ENCODE assay signal across 10 cellular contexts in the genomic region with DNA sequence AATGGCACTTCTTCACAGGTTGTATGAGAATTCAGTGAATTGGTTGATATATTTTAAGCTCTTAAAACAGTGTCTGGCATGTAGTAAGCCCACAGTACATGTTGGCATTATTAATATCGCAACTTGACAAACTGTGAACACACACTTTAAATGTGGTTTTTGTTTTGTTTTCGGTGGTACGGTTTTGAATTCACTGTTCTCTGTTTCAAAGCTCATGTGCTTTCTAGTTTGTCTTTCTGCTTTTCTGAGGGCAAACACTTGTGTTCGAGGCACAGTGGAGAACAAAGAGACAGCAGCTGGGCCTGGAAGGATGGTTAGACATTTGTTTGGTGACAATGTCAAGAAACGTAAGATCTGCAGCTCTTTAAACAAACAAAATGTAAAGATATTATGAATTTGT.
DNase-seq lines count a peak whose midpoint lies in the region; ATAC-seq and TF ChIP-seq lines count a peak whose summit lies in the region.
"Had no signal": no experiment of that assay in that cellular context is flagged by ENCODE, and none has a peak within 500 bp of the region (broad histone marks: within the 10 kb centered on the region; RNA-seq: fewer than 3 reads in every experiment).

No MANE protein-coding gene starts in this region.

- ATAC-seq in GM18909 (IDR thresholded peaks at IDR 0.05; ENCODE audit: poor library complexity, unreplicated experiment) (peak; percentile 99), GM21825 (IDR thresholded peaks at IDR 0.05; ENCODE audit: unreplicated experiment) (peak; percentile 72), HG03432 (IDR thresholded peaks at IDR 0.05; ENCODE audit: unreplicated experiment) (peak; percentile 100), sciatic nerve (no peak)
- ATAC-seq: mucosa of descending colon had no signal

- POLR2A ChIA-PET in PC-9 (lab: Charles Lee; ENCODE audit: unreplicated experiment): no interaction called here

- H3K79me2 ChIP-seq in PC-9 (ENCODE audit: low read depth): no peaks in the 10 kb centered on the region

- H3F3A ChIP-seq in PC-9 (ENCODE audit: insufficient read depth, low read depth): no peaks in the 10 kb centered on the region

- no peaks in the 10 kb centered on the region for H3K9me2 ChIP-seq in PC-9 (ENCODE audit: insufficient read depth)

- no peaks in the 10 kb centered on the region for H3K4me1 ChIP-seq in PC-9 (replicated peaks; ENCODE audit: insufficient read depth)

- no peaks in the 10 kb centered on the region for H3K27me3 ChIP-seq in PC-9 (ENCODE audit: insufficient read depth, low read depth)

- CTCF ChIA-PET in PC-9 (lab: Charles Lee): no interaction called here

- H3K4me3 ChIP-seq in PC-9: no peak overlapping the region
- H3K4me3 ChIP-seq: mucosa of descending colon had no signal

- no peaks in the 10 kb centered on the region for H3K36me3 ChIP-seq in PC-9 (ENCODE audit: low read depth)

- no TSS peak for BruUV-seq in PC-9 (replicated peaks; lab: Mats Ljungman, UMichigan)

- intact Hi-C loops in sciatic nerve (cut with DNase I) (no loop called here), PC-9 (cut with micrococcal nuclease; ENCODE audit: unreplicated experiment) (no loop called here)

- DNase-seq in sciatic nerve (ENCODE audit: low spot score) (no peak), PC-9 (no peak), ureter (ENCODE audit: low spot score) (no peak), H4 (ENCODE audit: low spot score) (no peak)
- DNase-seq: mucosa of descending colon, T-helper 1 cell had no signal

- H3K27ac ChIP-seq in cingulate gyrus (ENCODE audit: low read depth, low read length) (peak overlapping the region; percentile 29), PC-9 (no peak overlapping the region)

- no peaks in the 10 kb centered on the region for H3K9me3 ChIP-seq in PC-9 (ENCODE audit: insufficient read depth, low read depth)
- H3K9me3 ChIP-seq: mucosa of descending colon had no signal

- no peak overlapping the region for H3K4me2 ChIP-seq in PC-9

- H2AFZ ChIP-seq in PC-9: no peak overlapping the region

- H4K20me1 ChIP-seq in PC-9 (ENCODE audit: insufficient read depth): no peaks in the 10 kb centered on the region

- TF ChIP-seq CTCF in PC-9 (conservative IDR thresholded peaks at IDR 0.05): no peak
